ENCODE assay signal across 1 cellular context in genomic region chr20:44354979-44355502, GRCh38.
TF ChIP-seq lines count a peak whose summit lies in the region.

No MANE protein-coding gene starts in this region.

TF ChIP-seq in HepG2, 621 proteins besides CTCF, POLR2A, EP300 and RAD21 (continued from another document and continues in another):
- TF ChIP-seq, protein P1, sequence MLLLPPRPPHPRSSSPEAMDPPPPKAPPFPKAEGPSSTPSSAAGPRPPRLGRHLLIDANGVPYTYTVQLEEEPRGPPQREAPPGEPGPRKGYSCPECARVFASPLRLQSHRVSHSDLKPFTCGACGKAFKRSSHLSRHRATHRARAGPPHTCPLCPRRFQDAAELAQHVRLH (CRISPR knock-in tag; IDR thresholded peaks at IDR 0.05; ENCODE audit: borderline replicate concordance, low read depth), result no peak
- TF ChIP-seq ZSCAN9 (CRISPR knock-in tag; IDR thresholded peaks at IDR 0.05; ENCODE audit: borderline replicate concordance), result no peak
- no peak for TF ChIP-seq CCAR2 (optimal IDR thresholded peaks at IDR 0.05; ENCODE audit: low read depth, low read length)
- TF ChIP-seq ZFYVE20 (CRISPR knock-in tag; IDR thresholded peaks at IDR 0.05; ENCODE audit: borderline replicate concordance, low read depth), result no peak
- no peak for TF ChIP-seq ZFP82 (CRISPR knock-in tag; IDR thresholded peaks at IDR 0.05; ENCODE audit: borderline replicate concordance)
- no peak for TF ChIP-seq ZSCAN25 (CRISPR knock-in tag; IDR thresholded peaks at IDR 0.05)
- no peak for TF ChIP-seq FOXP1 (IDR thresholded peaks at IDR 0.05)
- no peak for TF ChIP-seq FOXP1 (CRISPR knock-in tag; IDR thresholded peaks at IDR 0.05)
- TF ChIP-seq JUNB (CRISPR knock-in tag; IDR thresholded peaks at IDR 0.05; ENCODE audit: borderline replicate concordance), result no peak
- no peak for TF ChIP-seq SNAPC5 (CRISPR knock-in tag; IDR thresholded peaks at IDR 0.05; ENCODE audit: borderline replicate concordance)
- no peak for TF ChIP-seq HMGA1 (CRISPR knock-in tag; conservative IDR thresholded peaks at IDR 0.05)
- TF ChIP-seq ZHX1 (CRISPR knock-in tag; IDR thresholded peaks at IDR 0.05; ENCODE audit: low read depth), result no peak
- no peak for TF ChIP-seq ZNF230 (CRISPR knock-in tag; IDR thresholded peaks at IDR 0.05)
- TF ChIP-seq MAFK (conservative IDR thresholded peaks at IDR 0.05 in 1 of 2, IDR thresholded peaks at IDR 0.05 in 1 of 2; ENCODE audit: low read length in 2 of 2), result no peak
- TF ChIP-seq ZNF724P (CRISPR knock-in tag; IDR thresholded peaks at IDR 0.05; ENCODE audit: borderline replicate concordance), result no peak
- TF ChIP-seq, protein P2, sequence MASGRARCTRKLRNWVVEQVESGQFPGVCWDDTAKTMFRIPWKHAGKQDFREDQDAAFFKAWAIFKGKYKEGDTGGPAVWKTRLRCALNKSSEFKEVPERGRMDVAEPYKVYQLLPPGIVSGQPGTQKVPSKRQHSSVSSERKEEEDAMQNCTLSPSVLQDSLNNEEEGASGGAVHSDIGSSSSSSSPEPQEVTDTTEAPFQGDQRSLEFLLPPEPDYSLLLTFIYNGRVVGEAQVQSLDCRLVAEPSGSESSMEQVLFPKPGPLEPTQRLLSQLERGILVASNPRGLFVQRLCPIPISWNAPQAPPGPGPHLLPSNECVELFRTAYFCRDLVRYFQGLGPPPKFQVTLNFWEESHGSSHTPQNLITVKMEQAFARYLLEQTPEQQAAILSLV (CRISPR knock-in tag; IDR thresholded peaks at IDR 0.05; ENCODE audit: borderline replicate concordance), result no peak
- TF ChIP-seq, protein P3, sequence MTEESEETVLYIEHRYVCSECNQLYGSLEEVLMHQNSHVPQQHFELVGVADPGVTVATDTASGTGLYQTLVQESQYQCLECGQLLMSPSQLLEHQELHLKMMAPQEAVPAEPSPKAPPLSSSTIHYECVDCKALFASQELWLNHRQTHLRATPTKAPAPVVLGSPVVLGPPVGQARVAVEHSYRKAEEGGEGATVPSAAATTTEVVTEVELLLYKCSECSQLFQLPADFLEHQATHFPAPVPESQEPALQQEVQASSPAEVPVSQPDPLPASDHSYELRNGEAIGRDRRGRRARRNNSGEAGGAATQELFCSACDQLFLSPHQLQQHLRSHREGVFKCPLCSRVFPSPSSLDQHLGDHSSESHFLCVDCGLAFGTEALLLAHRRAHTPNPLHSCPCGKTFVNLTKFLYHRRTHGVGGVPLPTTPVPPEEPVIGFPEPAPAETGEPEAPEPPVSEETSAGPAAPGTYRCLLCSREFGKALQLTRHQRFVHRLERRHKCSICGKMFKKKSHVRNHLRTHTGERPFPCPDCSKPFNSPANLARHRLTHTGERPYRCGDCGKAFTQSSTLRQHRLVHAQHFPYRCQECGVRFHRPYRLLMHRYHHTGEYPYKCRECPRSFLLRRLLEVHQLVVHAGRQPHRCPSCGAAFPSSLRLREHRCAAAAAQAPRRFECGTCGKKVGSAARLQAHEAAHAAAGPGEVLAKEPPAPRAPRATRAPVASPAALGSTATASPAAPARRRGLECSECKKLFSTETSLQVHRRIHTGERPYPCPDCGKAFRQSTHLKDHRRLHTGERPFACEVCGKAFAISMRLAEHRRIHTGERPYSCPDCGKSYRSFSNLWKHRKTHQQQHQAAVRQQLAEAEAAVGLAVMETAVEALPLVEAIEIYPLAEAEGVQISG (CRISPR knock-in tag; IDR thresholded peaks at IDR 0.05), result no peak
- no peak for TF ChIP-seq STAT6 (CRISPR knock-in tag; IDR thresholded peaks at IDR 0.05; ENCODE audit: borderline replicate concordance)
- no peak for TF ChIP-seq MBD4 (IDR thresholded peaks at IDR 0.05; ENCODE audit: borderline replicate concordance, low read length)
- no peak for TF ChIP-seq ZNF124 (CRISPR knock-in tag; IDR thresholded peaks at IDR 0.05)
- no peak for TF ChIP-seq ZNF616 (CRISPR knock-in tag; IDR thresholded peaks at IDR 0.05; ENCODE audit: low read depth)
- TF ChIP-seq PBX3 (CRISPR knock-in tag; IDR thresholded peaks at IDR 0.05; ENCODE audit: borderline replicate concordance), result no peak
- TF ChIP-seq HOXA3 (CRISPR knock-in tag; IDR thresholded peaks at IDR 0.05), result no peak
- TF ChIP-seq MTF2 (CRISPR knock-in tag; IDR thresholded peaks at IDR 0.05; ENCODE audit: borderline replicate concordance), result no peak
- TF ChIP-seq ZNF740 (CRISPR knock-in tag; IDR thresholded peaks at IDR 0.05), result 0 out of 2 replicates have a peak, but pooled peaks have one; percentile 9
- TF ChIP-seq ZNF251 (CRISPR knock-in tag; IDR thresholded peaks at IDR 0.05), result no peak
- no peak for TF ChIP-seq ZBTB26 (CRISPR knock-in tag; IDR thresholded peaks at IDR 0.05; ENCODE audit: borderline replicate concordance)
- no peak for TF ChIP-seq RBFOX2 (IDR thresholded peaks at IDR 0.05; ENCODE audit: low read depth, low read length)
- TF ChIP-seq NBN (conservative IDR thresholded peaks at IDR 0.05), result no peak
- TF ChIP-seq ZNF282 (IDR thresholded peaks at IDR 0.05; ENCODE audit: partially characterized antibody), result no peak
- TF ChIP-seq GABPA (IDR thresholded peaks at IDR 0.05; ENCODE audit: low read depth, low read length), result no peak
- TF ChIP-seq GABPA (CRISPR knock-in tag; IDR thresholded peaks at IDR 0.05; ENCODE audit: low read depth), result no peak; the same call in 1 of the 2 replicates
- TF ChIP-seq CBX5 (CRISPR knock-in tag; IDR thresholded peaks at IDR 0.05; ENCODE audit: borderline replicate concordance), result no peak
- no peak for TF ChIP-seq DNMT1 (CRISPR knock-in tag; IDR thresholded peaks at IDR 0.05)
- TF ChIP-seq ZNF510 (CRISPR knock-in tag; IDR thresholded peaks at IDR 0.05; ENCODE audit: low read depth), result no peak
- TF ChIP-seq LCORL (IDR thresholded peaks at IDR 0.05), result no peak
- no peak; the same call in 1 of the 2 replicates for TF ChIP-seq LCORL (CRISPR knock-in tag; IDR thresholded peaks at IDR 0.05)
- TF ChIP-seq XBP1 (CRISPR knock-in tag; IDR thresholded peaks at IDR 0.05), result no peak
- TF ChIP-seq, protein P4, sequence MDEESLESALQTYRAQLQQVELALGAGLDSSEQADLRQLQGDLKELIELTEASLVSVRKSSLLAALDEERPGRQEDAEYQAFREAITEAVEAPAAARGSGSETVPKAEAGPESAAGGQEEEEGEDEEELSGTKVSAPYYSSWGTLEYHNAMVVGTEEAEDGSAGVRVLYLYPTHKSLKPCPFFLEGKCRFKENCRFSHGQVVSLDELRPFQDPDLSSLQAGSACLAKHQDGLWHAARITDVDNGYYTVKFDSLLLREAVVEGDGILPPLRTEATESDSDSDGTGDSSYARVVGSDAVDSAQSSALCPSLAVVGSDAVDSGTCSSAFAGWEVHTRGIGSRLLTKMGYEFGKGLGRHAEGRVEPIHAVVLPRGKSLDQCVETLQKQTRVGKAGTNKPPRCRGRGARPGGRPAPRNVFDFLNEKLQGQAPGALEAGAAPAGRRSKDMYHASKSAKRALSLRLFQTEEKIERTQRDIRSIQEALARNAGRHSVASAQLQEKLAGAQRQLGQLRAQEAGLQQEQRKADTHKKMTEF (CRISPR knock-in tag; IDR thresholded peaks at IDR 0.05), result no peak
- no peak for TF ChIP-seq ZFP36L2 (CRISPR knock-in tag; IDR thresholded peaks at IDR 0.05)
- no peak for TF ChIP-seq FOXK2 (IDR thresholded peaks at IDR 0.05)
- no peak for TF ChIP-seq ARID2 (CRISPR knock-in tag; IDR thresholded peaks at IDR 0.05; ENCODE audit: borderline replicate concordance)
- no peak for TF ChIP-seq ZSCAN12 (CRISPR knock-in tag; IDR thresholded peaks at IDR 0.05)
- TF ChIP-seq ZNF460 (CRISPR knock-in tag; IDR thresholded peaks at IDR 0.05; ENCODE audit: borderline replicate concordance), result no peak
- TF ChIP-seq CHD4 (IDR thresholded peaks at IDR 0.05; ENCODE audit: borderline replicate concordance, low read length), result peak; percentile 80; the same call in 1 of the 2 replicates
- no peak for TF ChIP-seq ZUFSP (CRISPR knock-in tag; IDR thresholded peaks at IDR 0.05; ENCODE audit: borderline replicate concordance)
- no peak for TF ChIP-seq RFXAP (CRISPR knock-in tag; IDR thresholded peaks at IDR 0.05; ENCODE audit: borderline replicate concordance)
- TF ChIP-seq DPF2 (CRISPR knock-in tag; IDR thresholded peaks at IDR 0.05; ENCODE audit: borderline replicate concordance, low read depth), result no peak
- TF ChIP-seq, protein P5, sequence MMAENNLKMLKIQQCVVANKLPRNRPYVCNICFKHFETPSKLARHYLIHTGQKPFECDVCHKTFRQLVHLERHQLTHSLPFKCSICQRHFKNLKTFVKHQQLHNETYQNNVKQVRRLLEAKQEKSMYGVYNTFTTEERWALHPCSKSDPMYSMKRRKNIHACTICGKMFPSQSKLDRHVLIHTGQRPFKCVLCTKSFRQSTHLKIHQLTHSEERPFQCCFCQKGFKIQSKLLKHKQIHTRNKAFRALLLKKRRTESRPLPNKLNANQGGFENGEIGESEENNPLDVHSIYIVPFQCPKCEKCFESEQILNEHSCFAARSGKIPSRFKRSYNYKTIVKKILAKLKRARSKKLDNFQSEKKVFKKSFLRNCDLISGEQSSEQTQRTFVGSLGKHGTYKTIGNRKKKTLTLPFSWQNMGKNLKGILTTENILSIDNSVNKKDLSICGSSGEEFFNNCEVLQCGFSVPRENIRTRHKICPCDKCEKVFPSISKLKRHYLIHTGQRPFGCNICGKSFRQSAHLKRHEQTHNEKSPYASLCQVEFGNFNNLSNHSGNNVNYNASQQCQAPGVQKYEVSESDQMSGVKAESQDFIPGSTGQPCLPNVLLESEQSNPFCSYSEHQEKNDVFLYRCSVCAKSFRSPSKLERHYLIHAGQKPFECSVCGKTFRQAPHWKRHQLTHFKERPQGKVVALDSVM (CRISPR knock-in tag; IDR thresholded peaks at IDR 0.05), result 0 out of 2 replicates have a peak, but pooled peaks have one; percentile 4
- no peak for TF ChIP-seq GATAD1 (CRISPR knock-in tag; IDR thresholded peaks at IDR 0.05)
- TF ChIP-seq PRPF4 (IDR thresholded peaks at IDR 0.05; ENCODE audit: low read depth, low read length, poor library complexity, severe bottlenecking), result no peak
